Comparison of ENCODE assay signal across 18 cellular contexts in the genomic region with DNA sequence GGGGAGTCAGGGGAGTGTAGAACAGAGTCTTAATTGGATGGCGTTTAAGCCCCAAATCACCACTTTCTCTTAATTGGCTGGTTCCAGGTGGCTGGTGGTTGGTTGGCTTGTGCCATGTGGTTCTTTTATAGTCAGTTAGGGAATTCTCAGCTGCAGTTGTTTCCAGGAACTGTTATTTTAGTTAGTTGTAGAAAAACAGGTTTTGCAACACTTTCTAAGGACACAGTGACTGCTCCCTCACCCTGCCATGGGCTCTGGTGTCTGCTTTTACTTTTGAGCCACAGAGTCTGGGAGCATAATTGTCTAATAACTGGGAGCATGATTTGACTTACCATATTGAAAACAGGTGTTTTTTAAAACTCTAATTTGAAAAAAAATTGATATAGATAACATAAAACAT.
DNase-seq lines count a peak whose midpoint lies in the region; TF ChIP-seq lines count a peak whose summit lies in the region.
"Had no signal": no experiment of that assay in that cellular context is flagged by ENCODE, and none has a peak within 500 bp of the region (broad histone marks: within the 10 kb centered on the region; RNA-seq: fewer than 3 reads in every experiment).

No MANE protein-coding gene starts in this region.

- H3K27me3 ChIP-seq in hepatocyte: no peaks in the 10 kb centered on the region
- H3K27me3 ChIP-seq: body of pancreas, esophagus muscularis mucosa, ovary had no signal

- no peaks in the 10 kb centered on the region for H3K36me3 ChIP-seq in hepatocyte (replicated peaks; ENCODE audit: insufficient read depth, low read depth)
- H3K36me3 ChIP-seq: esophagus muscularis mucosa, ovary, thoracic aorta had no signal

- H3K4me1 ChIP-seq in hepatocyte (ENCODE audit: insufficient read depth): no peaks in the 10 kb centered on the region
- H3K4me1 ChIP-seq: body of pancreas had no signal

- DNase-seq in DMS53 treated with DMSO at 0.1 percent for 48 hours (lab: John Stamatoyannopoulos, UW; ENCODE audit: unreplicated experiment): peak; percentile 59
- DNase-seq in HPDE6-E6E7 (ENCODE audit: extremely low spot score): peak; percentile 13
- DNase-seq in hepatocyte (ENCODE audit: low spot score): peak; percentile 8
- peak; percentile 2 for DNase-seq in renal cortical epithelial cell (ENCODE audit: low read depth)
- no peak for DNase-seq in substantia nigra (lab: John Stamatoyannopoulos, UW)
- no peak for DNase-seq in SIG-M5 treated with dmso at 0.1 percent for 504 hours (lab: John Stamatoyannopoulos, UW; ENCODE audit: unreplicated experiment)
- no peak for DNase-seq in RKO (ENCODE audit: low spot score)
- DNase-seq: activated CD4-positive, alpha-beta T cell treated with anti-CD3 and anti-CD28 coated beads, Interleukin-2, amount 50 U/mL, for 1 hour; activated naive CD8-positive, alpha-beta T cell treated with anti-CD3 and anti-CD28 coated beads, Interleukin-2, amount 10 ng/mL, durations not matched to agents 7 days and 5 days; body of pancreas; CD8-positive, alpha-beta memory T cell; DMS79 treated with DMSO at 0.1 percent for 48 hours; effector CD8-positive, alpha-beta T cell; NCI-H526; ovary; SHP77 had no signal

- no peak overlapping the region for H3K4me2 ChIP-seq in hepatocyte

- no peaks in the 10 kb centered on the region for H3K9me3 ChIP-seq in hepatocyte (ENCODE audit: low read depth)
- H3K9me3 ChIP-seq: body of pancreas, esophagus muscularis mucosa, ovary, thoracic aorta had no signal

- H2AFZ ChIP-seq in hepatocyte: no peak overlapping the region

- no peaks in the 10 kb centered on the region for H3K9me2 ChIP-seq in hepatocyte (replicated peaks; ENCODE audit: insufficient read depth)

- 92% methylated on average over 1 of the region's 1 CpG for WGBS in hepatocyte (ENCODE audit: low lambda C conversion rate, missing lambda C conversion rate)

- H3K79me2 ChIP-seq in hepatocyte: no peaks in the 10 kb centered on the region

- no peak for TF ChIP-seq CTCF in hepatocyte (IDR thresholded peaks at IDR 0.05; ENCODE audit: poor library complexity)

- no peaks in the 10 kb centered on the region for H4K20me1 ChIP-seq in hepatocyte (ENCODE audit: insufficient read depth, poor library complexity, severe bottlenecking)

- H3K27ac ChIP-seq in hepatocyte (no peak overlapping the region), substantia nigra (ENCODE audit: low read depth, low read length, poor library complexity, severe bottlenecking) (no peak overlapping the region)
- H3K27ac ChIP-seq: body of pancreas, esophagus muscularis mucosa, ovary, thoracic aorta had no signal

- H3K4me3 ChIP-seq in hepatocyte: no peak overlapping the region
- H3K4me3 ChIP-seq: body of pancreas, esophagus muscularis mucosa, ovary, thoracic aorta had no signal

Comparison
In these comparisons a context has a peak if more than half of its experiments do, and no peak if none do; other contexts are left out.
1. DNase-seq: peak in DMS53 treated with DMSO at 0.1 percent for 48 hours (single experiment), HPDE6-E6E7 (single experiment), hepatocyte (single experiment) and renal cortical epithelial cell (single experiment); none in substantia nigra (0 of 49), SIG-M5 treated with dmso at 0.1 percent for 504 hours (single experiment) and RKO (single experiment).